In genomic region chr13:47945738-47946137, GRCh38 we compare ENCODE assay signal across 16 cellular contexts. TPM values are rescaled to one million over a fixed set of nuclear protein-coding genes. Genes with fewer than 3 reads are reported as not detected.
DNase-seq lines count a peak whose midpoint lies in the region; ATAC-seq, FAIRE-seq and TF ChIP-seq lines count a peak whose summit lies in the region.
"Had no signal": no experiment of that assay in that cellular context is flagged by ENCODE, and none has a peak within 500 bp of the region (broad histone marks: within the 10 kb centered on the region; RNA-seq: fewer than 3 reads in every experiment).

No MANE protein-coding gene starts in this region.

- H3K27ac Mint-ChIP-seq in neural progenitor cell = no peak overlapping the region
- H3K27ac Mint-ChIP-seq: activated naive CD4-positive, alpha-beta T cell treated with anti-CD3 and anti-CD28 coated beads, Interleukin-2, amount 50 U/mL, for 24 hours had no signal

- DNase-seq in GM03348 (ENCODE audit: low spot score) (peak; percentile 58), brain microvascular endothelial cell (peak; percentile 90), keratinocyte (ENCODE audit: low read depth, low spot score) (no peak), neural progenitor cell (ENCODE audit: low spot score) (no peak), SHP77 (lab: John Stamatoyannopoulos, UW) (no peak), NCI-H2081 (lab: John Stamatoyannopoulos, UW) (no peak)
- DNase-seq: AML-193, DND-41, NCI-H1048, NCI-H2171 treated with DMSO at 0.1 percent for 48 hours, posterior cingulate gyrus, WERI-Rb-1 had no signal

- peaks cover 29% of the 10 kb centered on the region for H3K36me3 Mint-ChIP-seq in neural progenitor cell

- no peak overlapping the region for H3K9ac ChIP-seq in keratinocyte (ENCODE audit: control insufficient read depth, extremely low read depth, insufficient read depth, low read length)
- no peak overlapping the region for H3K9ac ChIP-seq in neural progenitor cell

- peaks cover 2% of the 10 kb centered on the region for H3K27me3 Mint-ChIP-seq in neural progenitor cell (ENCODE audit: insufficient read depth, low read depth)
- H3K27me3 Mint-ChIP-seq: activated naive CD4-positive, alpha-beta T cell treated with anti-CD3 and anti-CD28 coated beads, Interleukin-2, amount 50 U/mL, for 24 hours had no signal

- no peaks in the 10 kb centered on the region for H4K20me1 ChIP-seq in keratinocyte (ENCODE audit: control insufficient read depth, extremely low read depth, insufficient read depth, low read length)
- H4K20me1 ChIP-seq in neural progenitor cell (ENCODE audit: low read depth) = no peaks in the 10 kb centered on the region

- H2AFZ ChIP-seq in ACC112 (ENCODE audit: low read length, unreplicated experiment) = no peak overlapping the region
- H2AFZ ChIP-seq in keratinocyte (ENCODE audit: control insufficient read depth, low read length) = no peak overlapping the region
- no peak overlapping the region for H2AFZ ChIP-seq in neural progenitor cell (replicated peaks)

- in situ Hi-C loops in brain microvascular endothelial cell (cut with HindIII; ENCODE audit: low pct_ligation_motif_present, low sequenced_read_pairs) = no loop called here

- H3K4me1 ChIP-seq in ACC112 (ENCODE audit: control insufficient read depth, insufficient read depth, low read length, unreplicated experiment) (no peaks in the 10 kb centered on the region), keratinocyte (ENCODE audit: control insufficient read depth, extremely low read depth, insufficient read depth, low read length) (no peaks in the 10 kb centered on the region), neural progenitor cell (no peaks in the 10 kb centered on the region)

- peaks cover 12% of the 10 kb centered on the region for H3K36me3 ChIP-seq in ACC112 (ENCODE audit: insufficient read depth, low read length)
- H3K36me3 ChIP-seq in brain microvascular endothelial cell (replicated peaks) = peaks cover 7% of the 10 kb centered on the region
- H3K36me3 ChIP-seq in keratinocyte (ENCODE audit: control insufficient read depth in 2 of 2, extremely low read depth in 1 of 2, insufficient read depth in 2 of 2, low read length in 2 of 2) = peaks cover 5 to 11% of the 10 kb centered on the region in 2 experiments
- peaks cover 11% of the 10 kb centered on the region for H3K36me3 ChIP-seq in neural progenitor cell
- H3K36me3 ChIP-seq: WERI-Rb-1 had no signal

- 0 out of 2 replicates have a peak overlapping the region, but pooled peaks have one; percentile 28 for H3K27ac ChIP-seq in ACC112 (ENCODE audit: low read depth, low read length)
- H3K27ac ChIP-seq in brain microvascular endothelial cell = peak overlapping the region; percentile 72
- no peak overlapping the region for H3K27ac ChIP-seq in keratinocyte (ENCODE audit: control insufficient read depth, insufficient read depth, low read length)
- no peak overlapping the region for H3K27ac ChIP-seq in neural progenitor cell
- H3K27ac ChIP-seq: WERI-Rb-1 had no signal

- peak; percentile 29 for FAIRE-seq in keratinocyte (lab: Jason Lieb, UNC)
- FAIRE-seq: GM12878 had no signal

- H3K9me3 ChIP-seq in keratinocyte (ENCODE audit: control insufficient read depth, low read depth, low read length) (no peaks in the 10 kb centered on the region), neural progenitor cell (ENCODE audit: low read depth) (no peaks in the 10 kb centered on the region)

- TF ChIP-seq CTCF in brain microvascular endothelial cell (IDR thresholded peaks at IDR 0.05; ENCODE audit: low read depth, low read length, missing control alignments) (no peak), keratinocyte (optimal IDR thresholded peaks at IDR 0.05 in 1 of 3, IDR thresholded peaks at IDR 0.05 in 1 of 3, conservative IDR thresholded peaks at IDR 0.05 in 1 of 3; ENCODE audit: extremely low read depth in 1 of 3, insufficient read depth in 2 of 3, low read length in 3 of 3) (no peak), neural progenitor cell (IDR thresholded peaks at IDR 0.05) (no peak)

- H3K27me3 ChIP-seq in ACC112 (ENCODE audit: insufficient read depth, low read length) (no peaks in the 10 kb centered on the region), brain microvascular endothelial cell (replicated peaks) (no peaks in the 10 kb centered on the region), keratinocyte (ENCODE audit: control insufficient read depth, extremely low read depth, insufficient read depth, low read length) (no peaks in the 10 kb centered on the region), neural progenitor cell (no peaks in the 10 kb centered on the region)

- H3F3A ChIP-seq in neural progenitor cell (ENCODE audit: low read depth) = no peaks in the 10 kb centered on the region

- H3K9me1 ChIP-seq in keratinocyte (ENCODE audit: control insufficient read depth, extremely low read depth, insufficient read depth, low read length) = no peaks in the 10 kb centered on the region

- no peak overlapping the region for H3K4me3 ChIP-seq in ACC112 (ENCODE audit: low read depth, low read length)
- no peak overlapping the region for H3K4me3 ChIP-seq in brain microvascular endothelial cell (ENCODE audit: low read depth, low read length)
- no peak overlapping the region for H3K4me3 ChIP-seq in keratinocyte (ENCODE audit: control insufficient read depth in 2 of 3, extremely low read depth in 1 of 3, insufficient read depth in 2 of 3, low read depth in 1 of 3, low read length in 3 of 3)
- H3K4me3 ChIP-seq in neural progenitor cell = no peak overlapping the region
- H3K4me3 ChIP-seq: GM12878 had no signal

- H3K4me1 Mint-ChIP-seq in neural progenitor cell = no peaks in the 10 kb centered on the region
- H3K4me1 Mint-ChIP-seq: activated naive CD4-positive, alpha-beta T cell treated with anti-CD3 and anti-CD28 coated beads, Interleukin-2, amount 50 U/mL, for 24 hours had no signal

- H3K4me3 Mint-ChIP-seq in neural progenitor cell = no peak overlapping the region
- H3K4me3 Mint-ChIP-seq: activated naive CD4-positive, alpha-beta T cell treated with anti-CD3 and anti-CD28 coated beads, Interleukin-2, amount 50 U/mL, for 24 hours had no signal

- no peak overlapping the region for H3K4me2 ChIP-seq in keratinocyte (ENCODE audit: control insufficient read depth, extremely low read depth, insufficient read depth, low read depth, low read length)
- no peak overlapping the region for H3K4me2 ChIP-seq in neural progenitor cell

- no peak for ATAC-seq in HG02678 (IDR thresholded peaks at IDR 0.05; ENCODE audit: unreplicated experiment)
- ATAC-seq: GM12878 had no signal

- dilution Hi-C loops in keratinocyte (cut with MboI; ENCODE audit: extremely low pct_ligation_motif_present, low sequenced_read_pairs) = no loop called here

- H3K9me3 Mint-ChIP-seq in neural progenitor cell = no peaks in the 10 kb centered on the region
- H3K9me3 Mint-ChIP-seq: activated naive CD4-positive, alpha-beta T cell treated with anti-CD3 and anti-CD28 coated beads, Interleukin-2, amount 50 U/mL, for 24 hours had no signal

- no peaks in the 10 kb centered on the region for H3K79me2 ChIP-seq in ACC112 (ENCODE audit: control insufficient read depth, insufficient read depth, low read length, unreplicated experiment)
- H3K79me2 ChIP-seq in keratinocyte (ENCODE audit: control insufficient read depth, insufficient read depth, low read length) = no peaks in the 10 kb centered on the region
- no peaks in the 10 kb centered on the region for H3K79me2 ChIP-seq in neural progenitor cell (ENCODE audit: low read depth)

RNA-seq across cellular contexts. Expression of gene SUCLA2, which starts 55.3 kb away (rescaled TPM):
- 32.4 to 64.3 TPM (median 35.2 TPM) in 3 replicates for polyA plus RNA-seq in keratinocyte
- polyA plus RNA-seq in keratinocyte (2011; ENCODE audit: low read depth) = 108 TPM
- polyA plus RNA-seq in keratinocyte (2011; cell fraction: cytosol; rRNA removed) = 35.7 and 70.9 TPM in 2 replicates
- polyA plus RNA-seq in keratinocyte (2011; cell fraction: nucleus; rRNA removed) = 35.7 and 44.4 TPM in 2 replicates
- polyA plus RNA-seq in keratinocyte (2012; ENCODE audit: low replicate concordance) = 36.0 and 49.7 TPM in 2 replicates
- 5.8 to 31.9 TPM (median 20.5 TPM) in 3 replicates for polyA minus RNA-seq in keratinocyte
- polyA minus RNA-seq in keratinocyte (2011; cell fraction: cytosol; rRNA and poly(A)+ RNA removed) = 18.8 TPM
- polyA minus RNA-seq in keratinocyte (2011; cell fraction: nucleus; rRNA and poly(A)+ RNA removed) = 15.4 and 42.4 TPM in 2 replicates
- 55.9 and 100 TPM in 2 replicates for total RNA-seq in neural progenitor cell (ENCODE audit: low replicate concordance)

Comparison
In these comparisons a context has a peak if more than half of its experiments do, and no peak if none do; other contexts are left out.
1. H3K27ac ChIP-seq: peak in ACC112 (single experiment) and brain microvascular endothelial cell (single experiment); none in keratinocyte (single experiment) and neural progenitor cell (single experiment).
2. DNase-seq: peak in GM03348 (single experiment) and brain microvascular endothelial cell (single experiment); none in keratinocyte (single experiment), neural progenitor cell (single experiment), SHP77 (0 of 2) and NCI-H2081 (0 of 2).